Comparison of ENCODE assay signal across 8 cellular contexts in the genomic region with DNA sequence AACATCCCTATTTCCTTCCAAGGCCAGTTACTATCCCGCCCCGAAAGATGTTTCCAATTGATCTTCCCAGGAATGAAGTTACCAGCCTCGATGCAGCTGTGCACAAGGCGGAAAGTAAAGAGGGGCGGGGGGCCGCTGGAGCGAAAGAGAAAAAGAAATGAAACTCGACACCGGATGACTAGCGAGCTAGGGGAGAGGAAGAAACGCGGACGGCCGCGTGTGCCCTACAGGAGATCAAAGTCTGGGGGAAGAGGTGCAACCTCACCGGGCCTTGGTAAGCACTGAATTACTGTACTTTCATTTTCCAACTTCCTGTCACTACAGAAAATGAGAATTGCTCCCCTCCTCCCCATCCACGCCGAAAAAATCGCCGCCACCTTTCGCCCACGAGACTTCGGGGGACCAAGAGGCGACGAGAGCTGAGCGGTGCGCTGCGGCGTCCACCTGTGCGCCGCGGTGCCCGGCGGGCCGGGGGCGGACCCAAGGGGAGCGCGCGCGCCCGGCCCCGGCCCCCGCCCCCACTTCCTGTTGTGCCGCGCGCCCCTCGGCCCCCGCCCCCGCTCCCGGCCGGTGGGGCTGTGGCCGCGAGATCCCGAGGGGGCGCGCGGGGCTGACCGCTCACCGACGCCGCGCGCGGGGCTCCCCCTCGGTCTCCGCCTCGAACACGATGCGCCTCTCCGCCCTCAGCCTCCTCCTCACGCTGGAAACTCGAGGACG. TPM values are rescaled to one million over a fixed set of nuclear protein-coding genes. Genes with fewer than 3 reads are reported as not detected.
DNase-seq lines count a peak whose midpoint lies in the region; ATAC-seq and TF ChIP-seq lines count a peak whose summit lies in the region.

No MANE protein-coding gene starts in this region.

- intact Hi-C loops in OCI-LY7 (cut with micrococcal nuclease; ENCODE audit: unreplicated experiment) = no loop called here

- H3K9me3 Mint-ChIP-seq in IgD-negative memory B cell = no peaks in the 10 kb centered on the region

- no peaks in the 10 kb centered on the region for H3K27me3 ChIP-seq in muscle layer of colon (ENCODE audit: control insufficient read depth in 1 of 2, insufficient read depth in 2 of 2, low read length in 2 of 2)

- H3K4me3 Mint-ChIP-seq in IgD-negative memory B cell = peak overlapping the region; percentile 88 to 96 (median 96)

- peak overlapping the region; percentile 86 to 98 (median 94) for H3K27ac Mint-ChIP-seq in IgD-negative memory B cell

- BruUV-seq in OCI-LY7 (replicated peaks; lab: Mats Ljungman, UMichigan) = no TSS peak

- H2AFZ ChIP-seq in OCI-LY7 (ENCODE audit: low read length) = no peak overlapping the region

- H3K36me3 Mint-ChIP-seq in IgD-negative memory B cell = peaks cover 3% of the 10 kb centered on the region

- no peaks in the 10 kb centered on the region for H3K9me2 ChIP-seq in OCI-LY7 (ENCODE audit: insufficient read depth, low read length)

- peaks cover 17% of the 10 kb centered on the region; the same call in 1 of the 2 replicates for H4K20me1 ChIP-seq in OCI-LY7 (ENCODE audit: insufficient read depth, low read length)

- DNase-seq in DMS153 (lab: John Stamatoyannopoulos, UW) (peak; percentile 80), OCI-LY7 (ENCODE audit: low spot score) (peak; percentile 95), activated T-cell treated with anti-CD3 and anti-CD28 coated beads for 4 hours (peak; percentile 70), epithelial cell of proximal tubule (ENCODE audit: low read depth) (no peak)
- DNase-seq in stimulated activated CD8-positive, alpha-beta memory T cell treated with anti-CD3 and anti-CD28 coated beads, Interleukin-7, amount 100 ng/mL, for 1 hour (ENCODE audit: low read depth in 2 of 2) = peak; percentile 44 to 52

- H3K4me2 ChIP-seq in OCI-LY7 (ENCODE audit: low read length) = peak overlapping the region; percentile 94

- H3K79me2 ChIP-seq in OCI-LY7 (ENCODE audit: insufficient read depth, low read depth, low read length) = peaks cover 53% of the 10 kb centered on the region

- POLR2A ChIA-PET in OCI-LY7 (lab: Charles Lee) = interaction anchor here (1.1 to 6.4 kb wide), 4 partner anchors 19 to 99 kb away, joined by 3 to 183 read pairs (median 9); no protein-coding TSS in a partner anchor

- CTCF ChIA-PET in OCI-LY7 (lab: Charles Lee; ENCODE audit: unreplicated experiment) = interaction anchor here (1.2 to 3.1 kb wide), 3 partner anchors 37 to 43 kb away, joined by 4 to 41 read pairs (median 14); no protein-coding TSS in a partner anchor

- peak overlapping the region; percentile 79 for H3K9ac ChIP-seq in muscle layer of colon (ENCODE audit: low read length)

- H3K36me3 ChIP-seq in OCI-LY7 (ENCODE audit: insufficient read depth, low read length) = peaks cover 29% of the 10 kb centered on the region
- H3K36me3 ChIP-seq in muscle layer of colon (ENCODE audit: insufficient read depth, low read length) = no peaks in the 10 kb centered on the region

- H3K4me1 ChIP-seq in OCI-LY7 (ENCODE audit: insufficient read depth, low read length, poor library complexity, severe bottlenecking) (peaks cover 42% of the 10 kb centered on the region), muscle layer of colon (ENCODE audit: insufficient read depth, low read length) (peaks cover 23% of the 10 kb centered on the region)

- no peaks in the 10 kb centered on the region for H3K27me3 Mint-ChIP-seq in IgD-negative memory B cell

- TF ChIP-seq CTCF in OCI-LY7 (conservative IDR thresholded peaks at IDR 0.05; ENCODE audit: low read length) (no peak), epithelial cell of proximal tubule (conservative IDR thresholded peaks at IDR 0.05; ENCODE audit: low read depth, low read length) (no peak)

- H3K9me3 ChIP-seq in OCI-LY7 (ENCODE audit: low read length) (no peaks in the 10 kb centered on the region), muscle layer of colon (ENCODE audit: low read length) (no peaks in the 10 kb centered on the region)

- ATAC-seq in GM21619 (IDR thresholded peaks at IDR 0.05; ENCODE audit: unreplicated experiment) = peak; percentile 58

- peak overlapping the region; percentile 93 for H3K27ac ChIP-seq in OCI-LY7 (ENCODE audit: low read depth, low read length, poor library complexity, severe bottlenecking)
- H3K27ac ChIP-seq in muscle layer of colon (ENCODE audit: low read depth, low read length) = peak overlapping the region; percentile 73

- H3K4me3 ChIP-seq in OCI-LY7 (ENCODE audit: low read depth, low read length, poor library complexity, severe bottlenecking) (peak overlapping the region; percentile 92), epithelial cell of proximal tubule (ENCODE audit: low read depth, low read length) (peak overlapping the region; percentile 76), muscle layer of colon (ENCODE audit: low read depth in 1 of 2, low read length in 2 of 2) (peak overlapping the region; percentile 89 to 91)

- peaks cover 28 to 36% (median 31%) of the 10 kb centered on the region in 3 donors for H3K4me1 Mint-ChIP-seq in IgD-negative memory B cell

RNA-seq across cellular contexts. Expression of a gene that starts 0.6 kb away (rescaled TPM):
- 4.7 TPM for polyA plus RNA-seq in IgD-negative memory B cell
- 26.4 and 29.1 TPM in 2 replicates for total RNA-seq in OCI-LY7 (2014; rRNA removed; shearing (Covaris generic))
- 82.7 and 88.3 TPM in 2 replicates for total RNA-seq in OCI-LY7 (2022)
- total RNA-seq in epithelial cell of proximal tubule = 12.0 and 12.8 TPM in 2 replicates

RNA-seq across cellular contexts. Expression of a gene that starts 49.1 kb away (rescaled TPM):
- 1.9 TPM for polyA plus RNA-seq in IgD-negative memory B cell
- 1.6 and 2.4 TPM in 2 replicates for total RNA-seq in OCI-LY7 (2014; rRNA removed; shearing (Covaris generic))
- total RNA-seq in OCI-LY7 (2022) = 5.3 and 5.9 TPM in 2 replicates
- 6.5 and 9.1 TPM in 2 replicates for total RNA-seq in epithelial cell of proximal tubule
